Comparison of ENCODE assay signal across 30 cellular contexts in the genomic region with DNA sequence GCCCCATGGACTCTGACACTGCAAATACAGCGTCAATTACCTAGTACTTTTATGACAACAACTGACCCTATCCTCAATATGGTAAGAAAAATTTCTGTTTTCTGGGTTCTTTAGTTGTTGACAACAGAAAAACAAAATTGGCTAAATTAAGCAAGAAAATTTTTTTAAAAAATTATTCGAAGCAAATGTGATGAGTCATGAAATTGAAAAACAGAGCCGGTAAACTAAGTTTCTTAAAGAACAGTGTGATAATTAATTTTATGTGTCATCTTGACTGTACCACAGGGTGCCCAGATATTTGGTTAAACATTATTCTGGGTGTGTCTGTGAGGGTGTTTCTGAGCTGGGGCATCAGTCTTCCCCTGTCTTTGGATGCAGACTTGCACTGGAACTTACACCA.
"Had no signal": no experiment of that assay in that cellular context is flagged by ENCODE, and none has a peak within 500 bp of the region (broad histone marks: within the 10 kb centered on the region; RNA-seq: fewer than 3 reads in every experiment).

No MANE protein-coding gene starts in this region.

- FAIRE-seq: astrocyte, TTC549 had no signal

- DNase-seq: activated B cell treated with CpG ODN at 0.5 μM for 24 hours; activated CD4-positive, alpha-beta memory T cell treated with anti-CD3 and anti-CD28 coated beads for 36 hours; activated CD4-positive, alpha-beta T cell treated with anti-CD3 and anti-CD28 coated beads for 4 hours; activated CD4-positive, alpha-beta T cell treated with anti-CD3 and anti-CD28 coated beads, Interleukin-2, amount 10 ng/mL, durations not matched to agents 24 days and 14 days; activated CD4-positive, alpha-beta T cell treated with anti-CD3 and anti-CD28 coated beads, Interleukin-2, amount 50 U/mL, for 1 hour; activated CD4-positive, alpha-beta T cell treated with anti-CD3 and anti-CD28 coated beads, Interleukin-2, amount 50 U/mL, for 4 hours; activated CD4-positive, CD25-positive, alpha-beta regulatory T cell treated with anti-CD3 and anti-CD28 coated beads, Interleukin-2, amount 50 U/mL, for 72 hours; activated CD8-positive, alpha-beta memory T cell treated with anti-CD3 and anti-CD28 coated beads, Interleukin-2, amount 50 U/mL, for 48 hours; activated CD8-positive, alpha-beta T cell treated with anti-CD3 and anti-CD28 coated beads for 36 hours; activated effector memory CD4-positive, alpha-beta T cell treated with Interleukin-2 at 50 U/mL for 16 hours; activated gamma-delta T cell; activated naive CD4-positive, alpha-beta T cell treated with anti-CD3 and anti-CD28 coated beads, Interleukin-2, amount 10 ng/mL, durations not matched to agents 7 days and 5 days; activated naive CD4-positive, alpha-beta T cell treated with Interleukin-2 at 50 U/mL for 16 hours; activated naive CD8-positive, alpha-beta T cell treated with anti-CD3 and anti-CD28 coated beads for 36 hours; activated T-cell treated with anti-CD3 and anti-CD28 coated beads, Interleukin-2, amount 50 U/mL, for 24 hours; activated T-cell treated with anti-CD3 and anti-CD28 coated beads, Interleukin-2, amount 50 U/mL, for 48 hours; adrenal gland; amniotic stem cell; aorta; body of pancreas; brain microvascular endothelial cell; central memory CD4-positive, alpha-beta T cell; T-helper 1 cell; T-helper 2 cell; T-helper 9 cell had no signal

- H3K27ac ChIP-seq: adrenal gland, body of pancreas, brain microvascular endothelial cell, breast epithelium, VCaP had no signal

- H3K27me3 ChIP-seq: adrenal gland, body of pancreas, brain microvascular endothelial cell, breast epithelium had no signal

- H3K4me3 ChIP-seq: adrenal gland, body of pancreas, breast epithelium had no signal

- H3K36me3 ChIP-seq: adrenal gland, brain microvascular endothelial cell, breast epithelium had no signal

- ATAC-seq: activated CD8-positive, alpha-beta T cell treated with anti-CD3 and anti-CD28 coated beads for 36 hours; activated naive CD4-positive, alpha-beta T cell treated with anti-CD3 and anti-CD28 coated beads, Interleukin-2, amount 50 U/mL, for 72 hours; body of pancreas had no signal

- H3K4me1 ChIP-seq: adrenal gland, body of pancreas, breast epithelium had no signal

- H3K9me3 ChIP-seq: adrenal gland, body of pancreas had no signal
